Comparison of ENCODE assay signal across 13 cellular contexts in genomic region chr10:98391065-98391464, GRCh38. TPM values are rescaled to one million over a fixed set of nuclear protein-coding genes. Genes with fewer than 3 reads are reported as not detected.
DNase-seq lines count a peak whose midpoint lies in the region; ATAC-seq, FAIRE-seq and TF ChIP-seq lines count a peak whose summit lies in the region.
"Had no signal": no experiment of that assay in that cellular context is flagged by ENCODE, and none has a peak within 500 bp of the region (broad histone marks: within the 10 kb centered on the region; RNA-seq: fewer than 3 reads in every experiment).

No MANE protein-coding gene starts in this region.

- H3K27me3 ChIP-seq in K562 (ENCODE audit: control insufficient read depth in 2 of 2, insufficient read depth in 2 of 2, low read length in 2 of 2) (peaks cover 6 to 70% of the 10 kb centered on the region in 2 experiments; a peak in 4 of 5 replicates), right atrium auricular region (no peaks in the 10 kb centered on the region)

- no peak overlapping the region for H3K9ac ChIP-seq in K562 (ENCODE audit: insufficient read depth in 1 of 2, low read depth in 2 of 2, low read length in 2 of 2)

- DNase-seq in Daoy (ENCODE audit: low read depth) (peak; percentile 31), NOMO-1 treated with dmso at 0.1 percent for 144 hours (lab: John Stamatoyannopoulos, UW; ENCODE audit: unreplicated experiment) (peak; percentile 48), K562 (ENCODE audit: extremely low read depth in 1 of 4, low spot score in 3 of 4) (no peak), right atrium auricular region (ENCODE audit: low spot score) (no peak)
- DNase-seq in stimulated activated CD4-positive, alpha-beta T cell treated with anti-CD3 and anti-CD28 coated beads, Interleukin-1b, Interleukin-23, amount 100 ng/mL, for 48 hours = no peak
- DNase-seq: activated CD4-positive, alpha-beta T cell treated with anti-CD3 and anti-CD28 coated beads for 1 hour; effector CD8-positive, alpha-beta T cell; GOT3; NCI-H2171 treated with DMSO at 0.1 percent for 48 hours; stimulated activated naive CD4-positive, alpha-beta T cell treated with Interleukin-2 at 50 U/mL for 16 hours had no signal

- no peak overlapping the region for H3K4me2 ChIP-seq in K562 (ENCODE audit: insufficient read depth, low read length)

- no peaks in the 10 kb centered on the region for H3K79me2 ChIP-seq in K562 (ENCODE audit: control insufficient read depth, insufficient read depth, low read length)

- H3K4me3 ChIP-seq in K562 (no peak overlapping the region), right atrium auricular region (no peak overlapping the region)

- BruUV-seq in K562 (replicated peaks; lab: Mats Ljungman, UMichigan) = no TSS peak

- intact Hi-C loops in K562 (cut with micrococcal nuclease) = no loop called here

- TF ChIP-seq POLR2A in K562 (conservative IDR thresholded peaks at IDR 0.05) = no peak

- CTCF ChIA-PET in K562 (lab: Yijun Ruan, JAX; ENCODE audit: low intra/inter-chr PET ratio) = no interaction called here

- POLR2A ChIA-PET in K562 (lab: Yijun Ruan, JAX) = interaction anchor here (0.6 to 0.9 kb wide), 3 partner anchors 17 to 1360 kb away, joined by 3 read pairs; no protein-coding TSS in a partner anchor

- 8% methylated on average over 7 of the region's 7 CpGs for WGBS in K562 (ENCODE audit: insufficient coverage, low coverage, missing lambda C conversion rate)

- TF ChIP-seq CTCF in K562 (IDR thresholded peaks at IDR 0.05 in 2 of 3, conservative IDR thresholded peaks at IDR 0.05 in 1 of 3; ENCODE audit: insufficient read depth in 2 of 3, low read depth in 1 of 3, low read length in 3 of 3) (no peak), right atrium auricular region (IDR thresholded peaks at IDR 0.05) (no peak)

- no peaks in the 10 kb centered on the region for H3K9me1 ChIP-seq in K562 (ENCODE audit: control insufficient read depth, insufficient read depth, low read length)

- H3K9me3 ChIP-seq in K562 (replicated peaks; ENCODE audit: control insufficient read depth, insufficient read depth, low read depth, low read length) (no peaks in the 10 kb centered on the region), right atrium auricular region (no peaks in the 10 kb centered on the region)

- H2AFZ ChIP-seq in K562 (ENCODE audit: low read depth, low read length) = no peak overlapping the region

- peaks cover 0 to 6% of the 10 kb centered on the region in 2 experiments; a peak in 2 of 5 replicates for H3K4me1 ChIP-seq in K562 (replicated peaks in 1 of 2; ENCODE audit: control insufficient read depth in 2 of 2, insufficient read depth in 2 of 2, low read length in 2 of 2)
- H3K4me1 ChIP-seq in right atrium auricular region = peaks cover 0 to 3% of the 10 kb centered on the region in 2 donors

- FAIRE-seq in K562 (lab: Jason Lieb, UNC) = no peak

- in situ Hi-C loops in K562 (cut with MboI) = no loop called here

- ATAC-seq in GM21529 (IDR thresholded peaks at IDR 0.05; ENCODE audit: unreplicated experiment) (peak; percentile 75), K562 (no peak), GM21723 (IDR thresholded peaks at IDR 0.05; ENCODE audit: unreplicated experiment) (no peak), HG03175 (IDR thresholded peaks at IDR 0.05; ENCODE audit: unreplicated experiment) (no peak)

- H3K27ac ChIP-seq in K562 (ENCODE audit: extremely low read depth, low read depth, low read length) = no peak overlapping the region
- no peak overlapping the region for H3K27ac ChIP-seq in right atrium auricular region

- peaks cover 7% of the 10 kb centered on the region; the same call in 1 of the 2 replicates for H4K20me1 ChIP-seq in K562 (replicated peaks; ENCODE audit: control insufficient read depth, insufficient read depth, low read length)

- H3K36me3 ChIP-seq in K562 (ENCODE audit: control insufficient read depth, insufficient read depth, low read length) (no peaks in the 10 kb centered on the region), right atrium auricular region (no peaks in the 10 kb centered on the region)

- no peak for TF ChIP-seq RAD21 in K562 (CRISPR knock-in tag; conservative IDR thresholded peaks at IDR 0.05 in 1 of 2, IDR thresholded peaks at IDR 0.05 in 1 of 2)

- TF ChIP-seq EP300 in K562 (IDR thresholded peaks at IDR 0.05; ENCODE audit: low read length) = no peak

TF ChIP-seq in K562, 482 proteins besides CTCF, POLR2A, EP300 and RAD21 (continues in another document):
- TF ChIP-seq ZNF436 (CRISPR knock-in tag; IDR thresholded peaks at IDR 0.05) (peak; percentile 80), CSDE1 (IDR thresholded peaks at IDR 0.05) (no peak), ZKSCAN8 (CRISPR knock-in tag; IDR thresholded peaks at IDR 0.05) (no peak), MCM7 (IDR thresholded peaks at IDR 0.05) (no peak), ZNF584 (CRISPR knock-in tag; IDR thresholded peaks at IDR 0.05; ENCODE audit: low read depth) (no peak), RFX7 (CRISPR knock-in tag; IDR thresholded peaks at IDR 0.05) (no peak), MCM3 (IDR thresholded peaks at IDR 0.05) (no peak), ID3 (CRISPR knock-in tag; IDR thresholded peaks at IDR 0.05) (no peak), ID3 (tag; IDR thresholded peaks at IDR 0.05) (no peak), RBM25 (IDR thresholded peaks at IDR 0.05; ENCODE audit: low read depth, low read length, severe bottlenecking) (peak; percentile 21), ZNF764 (CRISPR knock-in tag; IDR thresholded peaks at IDR 0.05; ENCODE audit: low read depth) (no peak), ZFP36 (IDR thresholded peaks at IDR 0.05; ENCODE audit: low read depth, low read length, partially characterized antibody) (peak; percentile 90), SPI1 (IDR thresholded peaks at IDR 0.05; ENCODE audit: borderline replicate concordance, low read depth, low read length) (peak; percentile 62; the same call in 1 of the 2 replicates)

RNA-seq across cellular contexts. Expression of gene PYROXD2, which starts 23.9 kb away (rescaled TPM):
- 0.69 and 1.0 TPM in 2 replicates for total RNA-seq in Daoy (2014; rRNA removed; shearing (Covaris generic))
- 1.5 and 7.7 TPM in 2 replicates for total RNA-seq in K562 (2011; cell fraction: chromatin; rRNA removed; ENCODE audit: low replicate concordance)
- total RNA-seq in K562 (2011; cell fraction: nucleolus; rRNA removed) = 2.0 and 2.7 TPM in 2 replicates
- 2.6 and 4.7 TPM in 2 replicates for total RNA-seq in K562 (2011; cell fraction: nucleoplasm; rRNA removed)
- total RNA-seq in K562 (2014; rRNA removed) (0.14 TPM in 1 of 2 replicates, not detected in the other), K562 (2014; rRNA removed; fragmentation: Illumina TruSeq; extraction: Trizol) (0.15 TPM in 1 of 2 replicates, not detected in the other), K562 (2015; rRNA removed; fragmentation: Illumina TruSeq; extraction: Trizol) (0.83 TPM in 1 of 2 replicates, not detected in the other), K562 (2021) (0.58 and 1.0 TPM in 2 replicates), right atrium auricular region (1 to 10 TPM; 1.8 to 5.2 TPM)
- polyA plus RNA-seq in K562 (2011; rRNA removed) (1.4 and 2.1 TPM in 2 replicates), K562 (2014; fragmentation: Illumina TruSeq; extraction: Trizol) (0.36 TPM in 1 of 2 replicates, not detected in the other), K562 (2014; fragmentation: Nextera tagmentation; extraction: Ambion mirVana) (under 1 TPM; 0.56 to 0.67 TPM), K562 (2014; rRNA removed) (0.09 and 0.64 TPM in 2 replicates)
- 0.25 and 0.54 TPM in 2 replicates for polyA plus RNA-seq in K562 (2011; cell fraction: cytosol; rRNA removed)
- 7.7 and 14.3 TPM in 2 replicates for polyA plus RNA-seq in K562 (2011; cell fraction: nucleus; rRNA removed)
- 1.0 and 2.6 TPM in 2 replicates for polyA plus RNA-seq in K562 (2012)
- polyA minus RNA-seq in K562 (2011; rRNA and poly(A)+ RNA removed) = 0.49 and 0.87 TPM in 2 replicates
- polyA minus RNA-seq in K562 (2011; cell fraction: cytosol; rRNA and poly(A)+ RNA removed) = not detected in 2 replicates
- polyA minus RNA-seq in K562 (2011; cell fraction: nucleus; rRNA and poly(A)+ RNA removed) = 0.94 and 1.1 TPM in 2 replicates

RNA-seq across cellular contexts. Expression of gene HPS1, which starts 55.7 kb away (rescaled TPM):
- total RNA-seq in Daoy (2014; rRNA removed; shearing (Covaris generic)) = 6.3 and 7.6 TPM in 2 replicates
- total RNA-seq in K562 (2011; cell fraction: chromatin; rRNA removed; ENCODE audit: low replicate concordance) = 66.7 and 154 TPM in 2 replicates
- total RNA-seq in K562 (2011; cell fraction: nucleolus; rRNA removed) = 80.3 and 92.9 TPM in 2 replicates
- 62.7 and 73.1 TPM in 2 replicates for total RNA-seq in K562 (2011; cell fraction: nucleoplasm; rRNA removed)
- total RNA-seq in K562 (2014; rRNA removed) (26.3 and 37.1 TPM in 2 replicates), K562 (2014; rRNA removed; fragmentation: Illumina TruSeq; extraction: Trizol) (16.2 and 18.7 TPM in 2 replicates), K562 (2015; rRNA removed; fragmentation: Illumina TruSeq; extraction: Trizol) (20.8 and 23.2 TPM in 2 replicates), K562 (2021) (43.6 and 45.3 TPM in 2 replicates), right atrium auricular region (10 to 100 TPM; 26.9 to 43.6 TPM)
- polyA plus RNA-seq in K562 (2011; rRNA removed) (36.1 and 53.7 TPM in 2 replicates), K562 (2014; fragmentation: Illumina TruSeq; extraction: Trizol) (31.0 and 35.2 TPM in 2 replicates), K562 (2014; fragmentation: Nextera tagmentation; extraction: Ambion mirVana) (10 to 100 TPM; 18.1 to 23.7 TPM), K562 (2014; rRNA removed) (34.4 and 38.4 TPM in 2 replicates)
- polyA plus RNA-seq in K562 (2011; cell fraction: cytosol; rRNA removed) = 29.6 and 48.7 TPM in 2 replicates
- 137 and 184 TPM in 2 replicates for polyA plus RNA-seq in K562 (2011; cell fraction: nucleus; rRNA removed)
- polyA plus RNA-seq in K562 (2012) = 46.1 and 96.9 TPM in 2 replicates
- 20.8 and 27.8 TPM in 2 replicates for polyA minus RNA-seq in K562 (2011; rRNA and poly(A)+ RNA removed)
- 24.5 and 27.4 TPM in 2 replicates for polyA minus RNA-seq in K562 (2011; cell fraction: cytosol; rRNA and poly(A)+ RNA removed)
- 43.5 and 44.1 TPM in 2 replicates for polyA minus RNA-seq in K562 (2011; cell fraction: nucleus; rRNA and poly(A)+ RNA removed)

Comparison
In these comparisons a context has a peak if more than half of its experiments do, and no peak if none do; other contexts are left out.
1. DNase-seq: peak in Daoy (single experiment) and NOMO-1 treated with dmso at 0.1 percent for 144 hours (single experiment); none in K562 (0 of 4), stimulated activated CD4-positive, alpha-beta T cell treated with anti-CD3 and anti-CD28 coated beads, Interleukin-1b, Interleukin-23, amount 100 ng/mL, for 48 hours (single experiment) and right atrium auricular region (single experiment).